ENCODE assay signal across 16 cellular contexts in the genomic region with DNA sequence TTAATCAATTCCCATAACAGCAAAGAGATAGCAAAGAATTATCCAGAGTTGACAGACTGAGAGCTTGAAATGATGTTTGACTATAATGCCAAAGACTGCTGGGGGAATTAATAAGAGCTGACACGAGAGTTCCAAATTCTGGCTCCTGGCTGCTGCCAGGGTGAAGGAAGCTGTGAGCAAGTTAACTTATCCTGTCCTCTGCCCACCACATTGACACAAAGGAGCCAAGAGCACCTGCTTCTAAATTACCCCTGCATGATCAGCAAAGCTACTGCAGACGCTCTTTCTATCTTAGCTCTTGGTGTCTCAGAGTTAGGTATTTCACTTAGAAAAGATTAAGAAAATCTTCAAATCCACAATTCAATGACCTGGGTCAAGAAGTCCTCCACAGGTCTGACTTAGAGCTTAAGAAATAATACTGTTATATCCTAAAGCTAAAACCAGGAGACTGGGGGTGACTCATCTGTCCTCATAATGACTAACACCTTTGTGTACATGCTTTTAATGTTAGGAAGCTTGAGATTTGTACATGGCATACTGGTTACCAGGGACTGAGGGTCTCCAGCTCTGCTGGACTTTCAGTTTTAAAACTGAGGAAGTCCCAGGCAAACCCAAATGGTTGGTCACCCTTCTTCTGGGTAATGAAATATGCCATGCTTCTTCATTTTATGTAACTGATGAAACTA. TPM values are rescaled to one million over a fixed set of nuclear protein-coding genes. Genes with fewer than 3 reads are reported as not detected.
DNase-seq lines count a peak whose midpoint lies in the region; ATAC-seq and TF ChIP-seq lines count a peak whose summit lies in the region.
"Had no signal": no experiment of that assay in that cellular context is flagged by ENCODE, and none has a peak within 500 bp of the region (broad histone marks: within the 10 kb centered on the region; RNA-seq: fewer than 3 reads in every experiment).

No MANE protein-coding gene starts in this region.

- H3K36me3 Mint-ChIP-seq in stimulated activated memory B cell treated with anti-CD40 and anti-IgM and Interleukin-4, amounts not matched to agents 10 μg/mL and 1 μg/mL and 100 μg/mL, for 72 hours, result no peaks in the 10 kb centered on the region
- H3K36me3 Mint-ChIP-seq: naive thymus-derived CD8-positive, alpha-beta T cell had no signal

- peak; percentile 4 for DNase-seq in AG09319 (ENCODE audit: extremely low read depth, low read depth)
- peak; percentile 50 for DNase-seq in adipocyte (ENCODE audit: low read depth)
- DNase-seq in hepatocyte (ENCODE audit: low spot score), result peak; percentile 17
- no peak for DNase-seq in HK-2 (ENCODE audit: unreplicated experiment)
- no peak for DNase-seq in coronary artery (ENCODE audit: low spot score)
- no peak for DNase-seq in transverse colon
- DNase-seq: KG1; naive thymus-derived CD8-positive, alpha-beta T cell; NCI-H2107; SIG-M5; WERI-Rb-1 had no signal

- WGBS in hepatocyte (ENCODE audit: low lambda C conversion rate, missing lambda C conversion rate), result 63% methylated on average over 2 of the region's 2 CpGs
- 78% methylated on average over 2 of the region's 2 CpGs; no CpG with 5 or more reads in 1 of the 2 donors for WGBS in transverse colon (ENCODE audit: low coverage in 1 of 2), 2 donors

- no peak for TF ChIP-seq POLR2A in transverse colon (IDR thresholded peaks at IDR 0.05)

- intact Hi-C loops in transverse colon (cut with DNase I; ENCODE audit: low total_unique reads), result no loop called here

- no peaks in the 10 kb centered on the region for H3K27me3 Mint-ChIP-seq in stimulated activated memory B cell treated with anti-CD40 and anti-IgM and Interleukin-4, amounts not matched to agents 10 μg/mL and 1 μg/mL and 100 μg/mL, for 72 hours

- H3K36me3 ChIP-seq in adipocyte (ENCODE audit: control insufficient read depth, insufficient read depth, low read length, severe bottlenecking) (no peaks in the 10 kb centered on the region), hepatocyte (replicated peaks; ENCODE audit: insufficient read depth, low read depth) (no peaks in the 10 kb centered on the region), transverse colon (no peaks in the 10 kb centered on the region)
- H3K36me3 ChIP-seq: BLaER1 treated with 17β-estradiol and CSF1 and Interleukin-3, amounts not matched to agents 10 nM and 100 nM; tibial nerve; WERI-Rb-1 had no signal

- H3K79me2 ChIP-seq in hepatocyte, result no peaks in the 10 kb centered on the region

- H3K27ac ChIP-seq in hepatocyte, result no peak overlapping the region
- no peak overlapping the region for H3K27ac ChIP-seq in coronary artery
- H3K27ac ChIP-seq in transverse colon, result no peak overlapping the region
- H3K27ac ChIP-seq: BLaER1 treated with 17β-estradiol and CSF1 and Interleukin-3, amounts not matched to agents 10 nM and 100 nM; epithelial cell of prostate; tibial nerve; WERI-Rb-1 had no signal

- no peak overlapping the region for H3K9ac ChIP-seq in adipocyte (ENCODE audit: low read length)
- H3K9ac ChIP-seq: BLaER1 treated with 17β-estradiol and CSF1 and Interleukin-3, amounts not matched to agents 10 nM and 100 nM had no signal

- H3K4me2 ChIP-seq in hepatocyte, result no peak overlapping the region
- H3K4me2 ChIP-seq: BLaER1 treated with 17β-estradiol and CSF1 and Interleukin-3, amounts not matched to agents 10 nM and 100 nM had no signal

- in situ Hi-C loops in transverse colon (cut with MboI; ENCODE audit: low pct_ligation_motif_present in 1 of 4, low pct_unique_long_range_greater_than_20kb in 1 of 4, low sequenced_read_pairs in 3 of 4), result no loop called here

- no peak overlapping the region for H3K4me3 Mint-ChIP-seq in stimulated activated memory B cell treated with anti-CD40 and anti-IgM and Interleukin-4, amounts not matched to agents 10 μg/mL and 1 μg/mL and 100 μg/mL, for 72 hours
- H3K4me3 Mint-ChIP-seq: naive thymus-derived CD8-positive, alpha-beta T cell had no signal

- H4K20me1 ChIP-seq in hepatocyte (ENCODE audit: insufficient read depth, poor library complexity, severe bottlenecking), result no peaks in the 10 kb centered on the region
- H4K20me1 ChIP-seq: BLaER1 treated with 17β-estradiol and CSF1 and Interleukin-3, amounts not matched to agents 10 nM and 100 nM had no signal

- H3K4me1 Mint-ChIP-seq in stimulated activated memory B cell treated with anti-CD40 and anti-IgM and Interleukin-4, amounts not matched to agents 10 μg/mL and 1 μg/mL and 100 μg/mL, for 72 hours, result no peaks in the 10 kb centered on the region
- H3K4me1 Mint-ChIP-seq: naive thymus-derived CD8-positive, alpha-beta T cell had no signal

- H3K9me3 Mint-ChIP-seq in stimulated activated memory B cell treated with anti-CD40 and anti-IgM and Interleukin-4, amounts not matched to agents 10 μg/mL and 1 μg/mL and 100 μg/mL, for 72 hours, result no peaks in the 10 kb centered on the region
- H3K9me3 Mint-ChIP-seq: naive thymus-derived CD8-positive, alpha-beta T cell had no signal

- H3K4me3 ChIP-seq in adipocyte (ENCODE audit: low read length) (no peak overlapping the region), hepatocyte (no peak overlapping the region), coronary artery (no peak overlapping the region), transverse colon (no peak overlapping the region)
- H3K4me3 ChIP-seq: BLaER1 treated with 17β-estradiol and CSF1 and Interleukin-3, amounts not matched to agents 10 nM and 100 nM; tibial nerve had no signal

- H3K4me1 ChIP-seq in adipocyte (ENCODE audit: control insufficient read depth, insufficient read depth, low read length) (no peaks in the 10 kb centered on the region), hepatocyte (ENCODE audit: insufficient read depth) (peaks cover 14% of the 10 kb centered on the region), transverse colon (peaks cover 0 to 7% (median 0%) of the 10 kb centered on the region in 4 donors)
- H3K4me1 ChIP-seq: BLaER1 treated with 17β-estradiol and CSF1 and Interleukin-3, amounts not matched to agents 10 nM and 100 nM; tibial nerve had no signal

- H3K27me3 ChIP-seq in adipocyte (replicated peaks; ENCODE audit: control insufficient read depth, insufficient read depth, low read length) (no peaks in the 10 kb centered on the region), hepatocyte (no peaks in the 10 kb centered on the region), transverse colon (no peaks in the 10 kb centered on the region)
- H3K27me3 ChIP-seq: BLaER1 treated with 17β-estradiol and CSF1 and Interleukin-3, amounts not matched to agents 10 nM and 100 nM; tibial nerve had no signal

- TF ChIP-seq EP300 in transverse colon (IDR thresholded peaks at IDR 0.05; ENCODE audit: low read depth), result no peak

- H3K9me3 ChIP-seq in adipocyte (ENCODE audit: control insufficient read depth, low read length), result no peaks in the 10 kb centered on the region
- H3K9me3 ChIP-seq in hepatocyte (ENCODE audit: low read depth), result no peaks in the 10 kb centered on the region
- no peaks in the 10 kb centered on the region for H3K9me3 ChIP-seq in transverse colon
- H3K9me3 ChIP-seq: BLaER1 treated with 17β-estradiol and CSF1 and Interleukin-3, amounts not matched to agents 10 nM and 100 nM; tibial nerve had no signal

- TF ChIP-seq CTCF in AG09319 (IDR thresholded peaks at IDR 0.05; ENCODE audit: low read depth, low read length), result no peak
- TF ChIP-seq CTCF in hepatocyte (IDR thresholded peaks at IDR 0.05; ENCODE audit: poor library complexity), result no peak
- no peak for TF ChIP-seq CTCF in coronary artery (IDR thresholded peaks at IDR 0.05)
- no peak for TF ChIP-seq CTCF in transverse colon (IDR thresholded peaks at IDR 0.05)

- no peak overlapping the region for H2AFZ ChIP-seq in hepatocyte

- H3K9me2 ChIP-seq in hepatocyte (replicated peaks; ENCODE audit: insufficient read depth), result no peaks in the 10 kb centered on the region

- no peak overlapping the region for H3K27ac Mint-ChIP-seq in stimulated activated memory B cell treated with anti-CD40 and anti-IgM and Interleukin-4, amounts not matched to agents 10 μg/mL and 1 μg/mL and 100 μg/mL, for 72 hours
- H3K27ac Mint-ChIP-seq: naive thymus-derived CD8-positive, alpha-beta T cell had no signal

- peak; percentile 40 for ATAC-seq in HG03469 (IDR thresholded peaks at IDR 0.05; ENCODE audit: unreplicated experiment)
- no peak for ATAC-seq in stimulated activated memory B cell treated with anti-CD40 and anti-IgM and Interleukin-4, amounts not matched to agents 10 μg/mL and 1 μg/mL and 100 μg/mL, for 72 hours
- ATAC-seq: naive thymus-derived CD8-positive, alpha-beta T cell had no signal

RNA-seq across cellular contexts. Expression of a gene that starts 13.2 kb away (rescaled TPM):
- total RNA-seq in hepatocyte (15.3 and 16.9 TPM in 2 replicates), transverse colon (10 to 100 TPM; 13.3 to 25.4 (median 18.9) TPM)
- polyA plus RNA-seq in hepatocyte, result 2.5 and 2.7 TPM in 2 replicates

RNA-seq across cellular contexts. Expression of a gene that starts 26.7 kb away (rescaled TPM):
- total RNA-seq in hepatocyte (10.3 and 11.4 TPM in 2 replicates), transverse colon (10 to 100 TPM in 2 of 4 donors, 1 to 10 TPM in 2; 5.4 to 18.6 (median 12.4) TPM)
- 27.8 and 39.2 TPM in 2 replicates for polyA plus RNA-seq in hepatocyte

RNA-seq across cellular contexts. Expression of a gene that starts 52.0 kb away (rescaled TPM):
- total RNA-seq in hepatocyte, result 0.04 and 0.07 TPM in 2 replicates
- polyA plus RNA-seq in hepatocyte, result 0.05 TPM in 1 of 2 replicates, not detected in the other
- total RNA-seq in transverse colon, result not detected
- total RNA-seq: naive thymus-derived CD8-positive, alpha-beta T cell had no signal

Comparison
In these comparisons a context has a peak if more than half of its experiments do, and no peak if none do; other contexts are left out.
1. DNase-seq: peak in AG09319 (single experiment), adipocyte (single experiment) and hepatocyte (single experiment); none in HK-2 (single experiment), coronary artery (single experiment) and transverse colon (single experiment).